In genomic region chr7:37445064-37445723, GRCh38 we compare ENCODE assay signal across 13 cellular contexts. TPM values are rescaled to one million over a fixed set of nuclear protein-coding genes. Genes with fewer than 3 reads are reported as not detected.
DNase-seq lines count a peak whose midpoint lies in the region; ATAC-seq and TF ChIP-seq lines count a peak whose summit lies in the region.
"Had no signal": no experiment of that assay in that cellular context is flagged by ENCODE, and none has a peak within 500 bp of the region (broad histone marks: within the 10 kb centered on the region; RNA-seq: fewer than 3 reads in every experiment).

No MANE protein-coding gene starts in this region.

- ATAC-seq in activated naive CD4-positive, alpha-beta T cell treated with anti-CD3 and anti-CD28 coated beads, Interleukin-2, amount 50 U/mL, for 72 hours: peak in 1 of 2 donors; percentile 5
- ATAC-seq in naive thymus-derived CD4-positive, alpha-beta T cell: no peak
- ATAC-seq in GM21717 (IDR thresholded peaks at IDR 0.05; ENCODE audit: unreplicated experiment): no peak
- no peak for ATAC-seq in HG03159 (IDR thresholded peaks at IDR 0.05; ENCODE audit: unreplicated experiment)

- H3K27ac Mint-ChIP-seq in activated naive CD4-positive, alpha-beta T cell treated with anti-CD3 and anti-CD28 coated beads, Interleukin-2, amount 50 U/mL, for 72 hours: peak overlapping the region; percentile 89 to 97
- H3K27ac Mint-ChIP-seq in naive thymus-derived CD4-positive, alpha-beta T cell: peak overlapping the region; percentile 57 to 100 (median 98)

- no peaks in the 10 kb centered on the region for H3K9me3 ChIP-seq in naive thymus-derived CD4-positive, alpha-beta T cell (ENCODE audit: control insufficient read depth in 2 of 3, low read length in 3 of 3)
- H3K9me3 ChIP-seq: right atrium auricular region had no signal

- no peak overlapping the region for H3K4me3 ChIP-seq in HL-60 (replicated peaks; ENCODE audit: insufficient read depth, low read length)
- no peak overlapping the region for H3K4me3 ChIP-seq in naive thymus-derived CD4-positive, alpha-beta T cell (ENCODE audit: low read length)
- H3K4me3 ChIP-seq: right atrium auricular region had no signal

- TF ChIP-seq CTCF in HL-60 (IDR thresholded peaks at IDR 0.05; ENCODE audit: insufficient read depth, low read length) (no peak), RWPE1 (conservative IDR thresholded peaks at IDR 0.05; ENCODE audit: low read depth) (no peak)

- H3K27ac ChIP-seq in HL-60 (replicated peaks): peak overlapping the region; percentile 67
- peak overlapping the region; percentile 89 for H3K27ac ChIP-seq in naive thymus-derived CD4-positive, alpha-beta T cell (ENCODE audit: low read depth, low read length)
- no peak overlapping the region for H3K27ac ChIP-seq in RWPE1

- peaks cover 0 to 6% (median 0%) of the 10 kb centered on the region in 5 donors for H3K27me3 Mint-ChIP-seq in naive thymus-derived CD4-positive, alpha-beta T cell

- H3K9me3 Mint-ChIP-seq in activated naive CD4-positive, alpha-beta T cell treated with anti-CD3 and anti-CD28 coated beads, Interleukin-2, amount 50 U/mL, for 72 hours: no peaks in the 10 kb centered on the region
- peaks cover 0 to 12% (median 0%) of the 10 kb centered on the region in 11 donors for H3K9me3 Mint-ChIP-seq in naive thymus-derived CD4-positive, alpha-beta T cell

- peak overlapping the region in 9 of 10 donors; percentile 18 to 99 (median 96) for H3K4me3 Mint-ChIP-seq in naive thymus-derived CD4-positive, alpha-beta T cell

- H3K4me1 ChIP-seq in naive thymus-derived CD4-positive, alpha-beta T cell (ENCODE audit: control insufficient read depth in 2 of 2, insufficient read depth in 2 of 2, low read length in 2 of 2): peaks cover 8 to 62% of the 10 kb centered on the region in 2 donors

- CTCF ChIA-PET in naive thymus-derived CD4-positive, alpha-beta T cell (lab: Charles Lee): interaction anchor here (0.7 to 1.0 kb wide), 2 partner anchors 15 to 88 kb away, joined by 3 read pairs; no protein-coding TSS in a partner anchor
- CTCF ChIA-PET in RWPE1 (lab: Yijun Ruan, JAX): interaction anchor here (0.7 kb wide), 1 partner anchor 34 kb away, joined by 5 read pairs; no protein-coding TSS in a partner anchor

- DNase-seq in CD1c-positive myeloid dendritic cell (ENCODE audit: extremely low spot score) (peak; percentile 83), HL-60 (ENCODE audit: low read depth in 1 of 2, low spot score in 1 of 2) (peak; percentile 70 to 82), DMS79 treated with DMSO at 0.1 percent for 48 hours (lab: John Stamatoyannopoulos, UW) (no peak), RWPE1 (ENCODE audit: low spot score) (no peak)
- no peak for DNase-seq in activated naive CD4-positive, alpha-beta T cell treated with anti-CD3 and anti-CD28 coated beads, Interleukin-2, amount 50 U/mL, for 72 hours (ENCODE audit: low spot score in 2 of 2)
- DNase-seq in naive thymus-derived CD4-positive, alpha-beta T cell: peak in 2 of 9 donors; percentile 22 to 24
- DNase-seq: activated CD4-positive, alpha-beta T cell treated with anti-CD3 and anti-CD28 coated beads for 4 hours; kidney; NCI-H1105 treated with DMSO at 0.1 percent for 48 hours; stimulated activated CD4-positive, alpha-beta T cell treated with anti-CD3 and anti-CD28 coated beads, Interleukin-4, amount 100 ng/mL, for 24 hours had no signal

- H3K36me3 ChIP-seq in naive thymus-derived CD4-positive, alpha-beta T cell (ENCODE audit: control insufficient read depth in 2 of 3, insufficient read depth in 3 of 3, low read length in 3 of 3): peaks cover 0 to 11% (median 0%) of the 10 kb centered on the region in 3 experiments
- H3K36me3 ChIP-seq: right atrium auricular region had no signal

- H3K36me3 Mint-ChIP-seq in activated naive CD4-positive, alpha-beta T cell treated with anti-CD3 and anti-CD28 coated beads, Interleukin-2, amount 50 U/mL, for 72 hours: peaks cover 12 to 54% of the 10 kb centered on the region in 2 donors
- H3K36me3 Mint-ChIP-seq in naive thymus-derived CD4-positive, alpha-beta T cell: peaks cover 4 to 25% (median 16%) of the 10 kb centered on the region in 5 donors

- POLR2A ChIA-PET in naive thymus-derived CD4-positive, alpha-beta T cell (lab: Charles Lee): interaction anchor here (0.6 to 8.0 kb wide), 5 partner anchors 23 to 667 kb away, joined by 3 to 84 read pairs (median 3); no protein-coding TSS in a partner anchor
- POLR2A ChIA-PET in RWPE1 (lab: Yijun Ruan, JAX; ENCODE audit: low non-redundant PET): no interaction called here

- intact Hi-C loops in naive thymus-derived CD4-positive, alpha-beta T cell (cut with micrococcal nuclease): loop anchor here (5.0 to 10.0 kb wide), 8 partner anchors 810 to 1643 kb away; partner anchors contain the start of genes SEPTIN7 (in 2 of the 2), ANLN (in 1 of the 2) and EEPD1 (in 1 of the 2)

- H3K27me3 ChIP-seq in HL-60 (ENCODE audit: insufficient read depth, poor library complexity, severe bottlenecking): no peaks in the 10 kb centered on the region
- no peaks in the 10 kb centered on the region for H3K27me3 ChIP-seq in naive thymus-derived CD4-positive, alpha-beta T cell (ENCODE audit: control insufficient read depth in 2 of 2, insufficient read depth in 2 of 2, low read length in 2 of 2)
- H3K27me3 ChIP-seq: right atrium auricular region had no signal

- H3K4me1 Mint-ChIP-seq in naive thymus-derived CD4-positive, alpha-beta T cell: peaks cover 39 to 92% (median 82%) of the 10 kb centered on the region in 7 donors

RNA-seq across cellular contexts. Expression of gene ELMO1, which starts 3.5 kb away (rescaled TPM):
- total RNA-seq in activated naive CD4-positive, alpha-beta T cell treated with anti-CD3 and anti-CD28 coated beads, Interleukin-2, amount 50 U/mL, for 72 hours: 100 to 1,000 TPM; 137 to 167 TPM
- 100 to 1,000 TPM; 119 to 160 (median 126) TPM for total RNA-seq in naive thymus-derived CD4-positive, alpha-beta T cell
- polyA plus RNA-seq in naive thymus-derived CD4-positive, alpha-beta T cell: 100 to 1,000 TPM in 1 of 2 donors, 10 to 100 TPM in 1; 63.6 to 101 TPM

Comparison
In these comparisons a context has a peak if more than half of its experiments do, and no peak if none do; other contexts are left out.
1. DNase-seq: peak in CD1c-positive myeloid dendritic cell (single experiment) and HL-60 (2 of 2); none in activated naive CD4-positive, alpha-beta T cell treated with anti-CD3 and anti-CD28 coated beads, Interleukin-2, amount 50 U/mL, for 72 hours (0 of 2), DMS79 treated with DMSO at 0.1 percent for 48 hours (single experiment) and RWPE1 (single experiment).